Comparison of ENCODE assay signal across 1 cellular context in genomic region chr15:78299302-78300102, GRCh38.
A peak's percentile ranks its signal among the peaks of the same experiment; 100 is the strongest.
TF ChIP-seq lines count a peak whose summit lies in the region.

TSS of gene SKIC8 (minus strand) at chr15:78299609. CDS start at chr15:78295686, 3,923 bp downstream.

TF ChIP-seq in K562, 482 proteins besides CTCF, POLR2A, EP300 and RAD21 (continued from another document):
- TF ChIP-seq VEZF1 (CRISPR knock-in tag; IDR thresholded peaks at IDR 0.05) (peak; percentile 90), CBX2 (IDR thresholded peaks at IDR 0.05; ENCODE audit: insufficient read depth, low read length, poor library complexity, severe bottlenecking) (no peak), PML (IDR thresholded peaks at IDR 0.05; ENCODE audit: low read length) (peak; percentile 83), ZFX (CRISPR knock-in tag; IDR thresholded peaks at IDR 0.05) (peak; percentile 96), ETV6 (IDR thresholded peaks at IDR 0.05; ENCODE audit: borderline replicate concordance in 1 of 2, low read depth in 2 of 2, low read length in 1 of 2) (peak; percentile 50 to 79; a peak in 2 of 4 replicates), ETV6 (CRISPR knock-in tag; IDR thresholded peaks at IDR 0.05; ENCODE audit: borderline replicate concordance) (no peak), CXXC5 (CRISPR knock-in tag; IDR thresholded peaks at IDR 0.05) (peak; percentile 95), MYNN (IDR thresholded peaks at IDR 0.05) (peak; percentile 56; the same call in 1 of the 2 replicates), MYNN (CRISPR knock-in tag; IDR thresholded peaks at IDR 0.05) (no peak), HDAC1 (IDR thresholded peaks at IDR 0.05) (peak in 1 of 2 experiments; percentile 99; a peak in 2 of 4 replicates), SMAD4 (CRISPR knock-in tag; conservative IDR thresholded peaks at IDR 0.05) (peak; percentile 61; the same call in 1 of the 2 replicates), MEIS2 (IDR thresholded peaks at IDR 0.05; ENCODE audit: partially characterized antibody) (peak; percentile 5), ESRRB (CRISPR knock-in tag; IDR thresholded peaks at IDR 0.05; ENCODE audit: borderline replicate concordance) (no peak), DLX4 (CRISPR knock-in tag; IDR thresholded peaks at IDR 0.05) (no peak), ZNF318 (IDR thresholded peaks at IDR 0.05; ENCODE audit: borderline replicate concordance in 1 of 2, low read depth in 1 of 2) (no peak), ZNF589 (CRISPR knock-in tag; IDR thresholded peaks at IDR 0.05; ENCODE audit: low read depth) (no peak), ZNF384 (IDR thresholded peaks at IDR 0.05; ENCODE audit: low read depth, low read length) (0 out of 2 replicates have a peak, but pooled peaks have one; percentile 24), RFX7 (CRISPR knock-in tag; IDR thresholded peaks at IDR 0.05) (no peak), HNRNPLL (IDR thresholded peaks at IDR 0.05; ENCODE audit: low read depth, low read length, poor library complexity, severe bottlenecking) (peak; percentile 78), MYC (IDR thresholded peaks at IDR 0.05; ENCODE audit: low read depth, low read length) (peak; percentile 77), MYC (CRISPR knock-in tag; IDR thresholded peaks at IDR 0.05; ENCODE audit: borderline replicate concordance, low read depth) (peak; percentile 70; the same call in 1 of the 2 replicates), HDAC2 (IDR thresholded peaks at IDR 0.05) (peak; percentile 85), CHD1 (IDR thresholded peaks at IDR 0.05; ENCODE audit: low read length) (peak; percentile 73), ELK3 (CRISPR knock-in tag; IDR thresholded peaks at IDR 0.05) (no peak), TAF7 (tag; IDR thresholded peaks at IDR 0.05) (peak; percentile 46; the same call in 1 of the 2 replicates), KDM5B (IDR thresholded peaks at IDR 0.05; ENCODE audit: insufficient replicate concordance, low read depth, low read length) (peak; percentile 81), SUPT5H (IDR thresholded peaks at IDR 0.05) (peak; percentile 90), ZNF133 (CRISPR knock-in tag; IDR thresholded peaks at IDR 0.05) (no peak), CBX1 (IDR thresholded peaks at IDR 0.05; ENCODE audit: low read depth) (peak; percentile 63; the same call in 1 of the 2 replicates), TEAD1 (CRISPR knock-in tag; IDR thresholded peaks at IDR 0.05) (0 out of 4 replicates have a peak, but pooled peaks of 1 of the 2 experiments have one; percentile 62), NR3C1 (CRISPR knock-in tag; IDR thresholded peaks at IDR 0.05) (0 out of 2 replicates have a peak, but pooled peaks have one; percentile 48), GABPA (tag; conservative IDR thresholded peaks at IDR 0.05; ENCODE audit: low read depth) (peak; percentile 94), ZNF511 (CRISPR knock-in tag; IDR thresholded peaks at IDR 0.05) (0 out of 2 replicates have a peak, but pooled peaks have one; percentile 59), CEBPB (tag; IDR thresholded peaks at IDR 0.05) (peak; percentile 95), MTA3 (IDR thresholded peaks at IDR 0.05; ENCODE audit: borderline replicate concordance) (0 out of 2 replicates have a peak, but pooled peaks have one; percentile 32), CEBPG (CRISPR knock-in tag; IDR thresholded peaks at IDR 0.05) (peak; percentile 54; the same call in 1 of the 2 replicates), CEBPG (tag; conservative IDR thresholded peaks at IDR 0.05 in 1 of 2, IDR thresholded peaks at IDR 0.05 in 1 of 2) (peak; percentile 77 to 81), ATF2 (CRISPR knock-in tag; IDR thresholded peaks at IDR 0.05) (no peak), CTBP1 (IDR thresholded peaks at IDR 0.05; ENCODE audit: borderline replicate concordance) (peak; percentile 60; the same call in 1 of the 2 replicates), CREM (IDR thresholded peaks at IDR 0.05; ENCODE audit: low read depth) (peak; percentile 99), EGR1 (conservative IDR thresholded peaks at IDR 0.05) (peak; percentile 83), TAF1 (IDR thresholded peaks at IDR 0.05; ENCODE audit: control insufficient read depth, extremely low read depth, insufficient read depth, low read length, severe bottlenecking) (peak; percentile 91), SAP30 (IDR thresholded peaks at IDR 0.05; ENCODE audit: borderline replicate concordance, insufficient read depth, low read depth, low read length, poor library complexity, severe bottlenecking) (peak; percentile 98), CCNT2 (IDR thresholded peaks at IDR 0.05; ENCODE audit: borderline replicate concordance, extremely low read depth, insufficient read length, low read depth, low read length) (peak; percentile 82), MXI1 (IDR thresholded peaks at IDR 0.05; ENCODE audit: low read depth, low read length) (peak; percentile 58; the same call in 1 of the 2 replicates), CBX3 (IDR thresholded peaks at IDR 0.05; ENCODE audit: borderline replicate concordance in 1 of 2, low read length in 2 of 2) (peak in 1 of 2 experiments; percentile 28; a peak in 1 of 3 replicates), CBX5 (IDR thresholded peaks at IDR 0.05; ENCODE audit: borderline replicate concordance, low read depth) (0 out of 2 replicates have a peak, but pooled peaks have one; percentile 21), DACH1 (IDR thresholded peaks at IDR 0.05; ENCODE audit: partially characterized antibody) (peak; percentile 34), HCFC1 (IDR thresholded peaks at IDR 0.05; ENCODE audit: low read depth, low read length) (peak; percentile 77)
